ENCODE assay signal across 8 cellular contexts in the genomic region with DNA sequence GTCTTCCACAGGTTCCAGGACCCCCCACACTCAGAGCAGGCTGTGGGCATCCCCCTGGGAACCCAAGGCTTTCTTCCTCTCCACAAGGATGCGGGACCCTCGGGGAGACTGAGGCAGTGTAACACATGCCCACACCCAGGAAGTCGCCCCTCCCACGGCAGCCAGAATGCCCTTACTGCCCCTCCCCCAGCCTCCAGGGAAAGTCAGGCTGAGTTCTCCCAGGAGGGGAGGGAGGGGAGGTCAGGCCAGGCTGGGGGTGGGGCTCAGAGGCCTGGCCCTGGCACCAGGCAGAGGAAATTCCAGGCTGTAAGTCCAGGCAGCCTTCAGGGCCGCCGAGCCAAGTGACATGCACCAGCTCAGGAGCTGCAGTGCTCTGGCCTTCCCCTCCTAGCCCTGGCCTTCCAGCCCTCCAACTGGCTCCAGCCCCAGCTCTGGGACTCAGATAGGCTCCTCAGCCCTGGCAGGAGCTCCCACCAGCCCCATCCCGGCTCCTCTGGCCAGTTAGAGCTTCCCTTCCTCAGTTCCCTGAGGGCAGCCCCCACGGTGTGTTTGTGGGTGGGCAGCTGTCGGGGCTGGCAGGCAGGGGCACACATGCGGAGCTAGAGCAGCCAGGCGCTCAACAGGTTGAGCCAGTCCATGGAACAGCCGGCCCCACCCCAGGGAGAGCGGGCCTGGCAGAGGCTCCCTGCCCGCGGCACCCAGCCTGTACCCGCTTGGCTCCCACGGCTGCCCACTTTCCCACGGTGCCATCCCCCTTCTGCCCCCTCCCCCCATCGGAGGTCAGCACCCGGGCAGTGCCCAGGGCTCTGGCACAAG. TPM values are rescaled to one million over a fixed set of nuclear protein-coding genes. Genes with fewer than 3 reads are reported as not detected.
DNase-seq lines count a peak whose midpoint lies in the region; ATAC-seq, FAIRE-seq and TF ChIP-seq lines count a peak whose summit lies in the region.

No MANE protein-coding gene starts in this region.

- H3K4me3 Mint-ChIP-seq in endothelial cell (ENCODE audit: unreplicated experiment), result no peak overlapping the region

- H3K9me3 Mint-ChIP-seq in endothelial cell (ENCODE audit: unreplicated experiment), result no peaks in the 10 kb centered on the region

- peaks cover 20% of the 10 kb centered on the region for H3K27me3 Mint-ChIP-seq in endothelial cell (ENCODE audit: unreplicated experiment)

- H3K4me1 Mint-ChIP-seq in endothelial cell (ENCODE audit: unreplicated experiment), result peaks cover 57% of the 10 kb centered on the region

- FAIRE-seq in RCC 7860 (lab: Jason Lieb, UNC), result no peak

- no peak for TF ChIP-seq CTCF in endothelial cell (IDR thresholded peaks at IDR 0.05; ENCODE audit: unreplicated experiment)

- peaks cover 3% of the 10 kb centered on the region for H3K36me3 Mint-ChIP-seq in endothelial cell (ENCODE audit: low read depth, unreplicated experiment)

- peak overlapping the region; percentile 89 for H3K4me3 ChIP-seq in mononuclear cell (ENCODE audit: low read length)

- H3K27ac Mint-ChIP-seq in endothelial cell (ENCODE audit: unreplicated experiment), result no peak overlapping the region

- H3K27me3 ChIP-seq in mononuclear cell (ENCODE audit: insufficient read depth, low read length), result no peaks in the 10 kb centered on the region

- no peak for ATAC-seq in HG03439 (IDR thresholded peaks at IDR 0.05; ENCODE audit: unreplicated experiment)
- ATAC-seq in GM21526 (IDR thresholded peaks at IDR 0.05; ENCODE audit: low FRiP score, unreplicated experiment), result no peak
- no peak for ATAC-seq in GM18517 (IDR thresholded peaks at IDR 0.05; ENCODE audit: unreplicated experiment)

- DNase-seq in Daoy (ENCODE audit: low read depth), result peak; percentile 77
- DNase-seq in RCC 7860 (ENCODE audit: low spot score), result peak; percentile 84
- peak; percentile 18 for DNase-seq in endothelial cell (ENCODE audit: low spot score)
- no peak for DNase-seq in putamen (ENCODE audit: low spot score)

- peaks cover 87% of the 10 kb centered on the region for H3K4me1 ChIP-seq in mononuclear cell (ENCODE audit: insufficient read depth, low read length)

- no peaks in the 10 kb centered on the region for H3K9me3 ChIP-seq in mononuclear cell (ENCODE audit: low read depth, low read length)

RNA-seq across cellular contexts. Expression of a gene that starts 3.6 kb away (rescaled TPM):
- total RNA-seq in Daoy (2014; rRNA removed; shearing (Covaris generic)), result 3.9 and 5.4 TPM in 2 replicates
- total RNA-seq in endothelial cell (ENCODE audit: unreplicated experiment) (16.5 TPM), mononuclear cell (41.9 TPM)

RNA-seq across cellular contexts. Expression of a gene that starts 34.0 kb away (rescaled TPM):
- total RNA-seq in Daoy (2014; rRNA removed; shearing (Covaris generic)), result not detected in 2 replicates
- total RNA-seq in endothelial cell (ENCODE audit: unreplicated experiment) (not detected), mononuclear cell (not detected)

RNA-seq across cellular contexts. Expression of a gene that starts 38.4 kb away (rescaled TPM):
- total RNA-seq in Daoy (2014; rRNA removed; shearing (Covaris generic)), result not detected in 2 replicates
- total RNA-seq in endothelial cell (ENCODE audit: unreplicated experiment), result not detected
- 11.1 TPM for total RNA-seq in mononuclear cell

RNA-seq across cellular contexts. Expression of a gene that starts 49.4 kb away (rescaled TPM):
- total RNA-seq in Daoy (2014; rRNA removed; shearing (Covaris generic)), result not detected in 2 replicates
- not detected for total RNA-seq in endothelial cell (ENCODE audit: unreplicated experiment)
- not detected for total RNA-seq in mononuclear cell

Comparison
In these comparisons a context has a peak if more than half of its experiments do, and no peak if none do; other contexts are left out.
1. RNA of a gene that starts 38.4 kb away (total RNA-seq): 11.1 TPM in mononuclear cell (single experiment); not detected in Daoy and not detected in endothelial cell (single experiment); every median in the first group is over 10 times any median in the second.